Comparison of ENCODE assay signal across 15 cellular contexts in the genomic region with DNA sequence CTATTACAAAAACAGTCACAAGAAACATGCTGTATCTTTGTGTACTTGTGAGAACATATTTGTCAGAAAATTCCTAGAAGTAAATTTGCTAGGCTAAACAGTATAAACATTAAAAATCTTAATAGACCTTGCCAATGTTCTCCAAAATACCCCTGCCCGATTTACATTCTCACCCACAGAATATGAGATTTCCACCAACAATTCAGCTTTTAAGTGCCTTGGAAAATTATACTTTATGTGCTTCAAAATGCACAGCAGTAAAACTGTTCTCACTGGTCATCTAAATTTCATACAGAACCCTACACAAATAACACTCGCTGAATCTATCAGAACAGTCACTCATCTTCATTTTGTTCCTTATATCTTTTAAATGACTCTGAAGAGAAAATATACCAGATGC. TPM values are rescaled to one million over a fixed set of nuclear protein-coding genes. Genes with fewer than 3 reads are reported as not detected.
DNase-seq lines count a peak whose midpoint lies in the region; ATAC-seq, FAIRE-seq and TF ChIP-seq lines count a peak whose summit lies in the region.
"Had no signal": no experiment of that assay in that cellular context is flagged by ENCODE, and none has a peak within 500 bp of the region (broad histone marks: within the 10 kb centered on the region; RNA-seq: fewer than 3 reads in every experiment).

No MANE protein-coding gene starts in this region.

- ATAC-seq in A549 (no peak), T-cell (replicated peaks in 1 of 4) (no peak), GM18909 (IDR thresholded peaks at IDR 0.05; ENCODE audit: poor library complexity, unreplicated experiment) (no peak)
- ATAC-seq in naive thymus-derived CD8-positive, alpha-beta T cell = no peak
- ATAC-seq in activated T-cell treated with anti-CD3 and anti-CD28 coated beads, Interleukin-2, amount 50 U/mL, for 72 hours (replicated peaks in 1 of 2) = no peak

- peak overlapping the region in 6 of 8 donors; percentile 0 to 79 (median 33) for H3K27ac Mint-ChIP-seq in CD8-positive, alpha-beta memory T cell
- H3K27ac Mint-ChIP-seq in T-cell = peak overlapping the region; percentile 48 to 64
- H3K27ac Mint-ChIP-seq in naive thymus-derived CD8-positive, alpha-beta T cell = peak overlapping the region in 9 of 10 donors; percentile 7 to 70 (median 47)
- H3K27ac Mint-ChIP-seq in activated T-cell treated with anti-CD3 and anti-CD28 coated beads, Interleukin-2, amount 50 U/mL, for 72 hours = no peak overlapping the region

- peaks cover 50 to 84% (median 82%) of the 10 kb centered on the region in 3 donors for H3K4me1 Mint-ChIP-seq in CD8-positive, alpha-beta memory T cell
- H3K4me1 Mint-ChIP-seq in T-cell = peaks cover 69 to 81% (median 71%) of the 10 kb centered on the region in 3 donors
- peaks cover 21 to 75% (median 67%) of the 10 kb centered on the region in 4 donors for H3K4me1 Mint-ChIP-seq in naive thymus-derived CD8-positive, alpha-beta T cell
- peaks cover 74% of the 10 kb centered on the region for H3K4me1 Mint-ChIP-seq in activated T-cell treated with anti-CD3 and anti-CD28 coated beads, Interleukin-2, amount 50 U/mL, for 72 hours (ENCODE audit: low read depth)

- no peak for FAIRE-seq in A549 (lab: Jason Lieb, UNC)

- no peaks in the 10 kb centered on the region for H3K9me3 ChIP-seq in A549
- H3K9me3 ChIP-seq in CD8-positive, alpha-beta memory T cell (ENCODE audit: low read length) = no peaks in the 10 kb centered on the region
- H3K9me3 ChIP-seq: HAP-1 had no signal

- no peaks in the 10 kb centered on the region for H3K27me3 ChIP-seq in CD8-positive, alpha-beta memory T cell (ENCODE audit: insufficient read depth, low read length, poor library complexity, severe bottlenecking)

- TF ChIP-seq POLR2A in A549 (IDR thresholded peaks at IDR 0.05; ENCODE audit: low read length) = no peak

- no peaks in the 10 kb centered on the region for H3K9me3 Mint-ChIP-seq in CD8-positive, alpha-beta memory T cell
- no peaks in the 10 kb centered on the region for H3K9me3 Mint-ChIP-seq in T-cell
- no peaks in the 10 kb centered on the region for H3K9me3 Mint-ChIP-seq in naive thymus-derived CD8-positive, alpha-beta T cell
- no peaks in the 10 kb centered on the region for H3K9me3 Mint-ChIP-seq in activated T-cell treated with anti-CD3 and anti-CD28 coated beads, Interleukin-2, amount 50 U/mL, for 72 hours

- no peak overlapping the region for H3K4me3 Mint-ChIP-seq in CD8-positive, alpha-beta memory T cell
- H3K4me3 Mint-ChIP-seq in T-cell = peak overlapping the region in 1 of 3 donors; percentile 16
- H3K4me3 Mint-ChIP-seq in naive thymus-derived CD8-positive, alpha-beta T cell = peak overlapping the region in 2 of 10 donors; percentile 13 to 20
- H3K4me3 Mint-ChIP-seq in activated T-cell treated with anti-CD3 and anti-CD28 coated beads, Interleukin-2, amount 50 U/mL, for 72 hours = no peak overlapping the region

- H3K4me3 ChIP-seq in A549 = no peak overlapping the region
- no peak overlapping the region for H3K4me3 ChIP-seq in CD8-positive, alpha-beta memory T cell (ENCODE audit: low read length)
- H3K4me3 ChIP-seq: BLaER1 treated with 17β-estradiol and CSF1 and Interleukin-3, amounts not matched to agents 10 nM and 100 nM; HAP-1 had no signal

- POLR2A ChIA-PET in A549 (lab: Yijun Ruan, JAX) (no interaction called here), T-cell (lab: Charles Lee) (interaction anchor here (0.7 to 1.8 kb wide), 3 partner anchors 12 to 67 kb away, joined by 3 to 8 read pairs (median 3); a partner anchor contains a TSS)
- POLR2A ChIA-PET in CD8-positive, alpha-beta memory T cell (lab: Charles Lee) = no interaction called here
- POLR2A ChIA-PET in naive thymus-derived CD8-positive, alpha-beta T cell (lab: Charles Lee) = interaction anchor here (0.8 kb wide), 1 partner anchor 79 kb away, joined by 3 read pairs; no protein-coding TSS in a partner anchor

- peaks cover 0 to 3% of the 10 kb centered on the region in 2 donors for H3K27me3 Mint-ChIP-seq in CD8-positive, alpha-beta memory T cell
- no peaks in the 10 kb centered on the region for H3K27me3 Mint-ChIP-seq in T-cell
- H3K27me3 Mint-ChIP-seq in naive thymus-derived CD8-positive, alpha-beta T cell = no peaks in the 10 kb centered on the region
- no peaks in the 10 kb centered on the region for H3K27me3 Mint-ChIP-seq in activated T-cell treated with anti-CD3 and anti-CD28 coated beads, Interleukin-2, amount 50 U/mL, for 72 hours (ENCODE audit: low read depth)

- WGBS in A549 (ENCODE audit: missing lambda C conversion rate) = 71% methylated on average over 2 of the region's 2 CpGs

- TF ChIP-seq RAD21 in A549 (conservative IDR thresholded peaks at IDR 0.05 in 1 of 2, IDR thresholded peaks at IDR 0.05 in 1 of 2) = no peak

- no peak for DNase-seq in A549 (ENCODE audit: low read depth in 1 of 2, low spot score in 1 of 2)
- no peak for DNase-seq in CD8-positive, alpha-beta memory T cell
- DNase-seq in T-cell = no peak
- no peak for DNase-seq in naive thymus-derived CD8-positive, alpha-beta T cell
- no peak for DNase-seq in activated T-cell treated with anti-CD3 and anti-CD28 coated beads, Interleukin-2, amount 50 U/mL, for 72 hours
- no peak for DNase-seq in dermis blood vessel endothelial cell
- no peak for DNase-seq in AML-193 (lab: John Stamatoyannopoulos, UW)
- DNase-seq: DMS153, NCI-H1092 treated with DMSO at 0.1 percent for 48 hours, NCI-H146, NCI-H2029 treated with DMSO at 0.1 percent for 48 hours, NCI-H2171 had no signal

- CTCF ChIA-PET in A549 (lab: Yijun Ruan, JAX) (interaction anchor here (0.7 to 3.0 kb wide), 2 partner anchors 63 to 128 kb away, joined by 3 to 9 read pairs; no protein-coding TSS in a partner anchor), T-cell (lab: Charles Lee) (interaction anchor here (1.0 to 1.9 kb wide), 2 partner anchors 12 to 1232 kb away, joined by 3 to 6 read pairs; no protein-coding TSS in a partner anchor)
- CTCF ChIA-PET in CD8-positive, alpha-beta memory T cell (lab: Charles Lee) = interaction anchor here (1.2 kb wide), 1 partner anchor 63 kb away, joined by 3 read pairs; no protein-coding TSS in a partner anchor

- peak overlapping the region in 1 of 2 experiments; percentile 41; a peak in 2 of 6 replicates for H3K27ac ChIP-seq in A549
- no peak overlapping the region for H3K27ac ChIP-seq in CD8-positive, alpha-beta memory T cell (ENCODE audit: low read depth, low read length)
- H3K27ac ChIP-seq: BLaER1 treated with 17β-estradiol and CSF1 and Interleukin-3, amounts not matched to agents 10 nM and 100 nM had no signal

- TF ChIP-seq EP300 in A549 (IDR thresholded peaks at IDR 0.05) = no peak

- H3K36me3 Mint-ChIP-seq in CD8-positive, alpha-beta memory T cell = peaks cover 0 to 21% (median 0%) of the 10 kb centered on the region in 3 donors
- peaks cover 7% of the 10 kb centered on the region for H3K36me3 Mint-ChIP-seq in T-cell
- peaks cover 0 to 6% (median 4%) of the 10 kb centered on the region in 3 donors for H3K36me3 Mint-ChIP-seq in naive thymus-derived CD8-positive, alpha-beta T cell
- peaks cover 11 to 14% of the 10 kb centered on the region in 2 donors for H3K36me3 Mint-ChIP-seq in activated T-cell treated with anti-CD3 and anti-CD28 coated beads, Interleukin-2, amount 50 U/mL, for 72 hours (ENCODE audit: insufficient read depth in 2 of 2)

- H3K36me3 ChIP-seq in CD8-positive, alpha-beta memory T cell (ENCODE audit: insufficient read depth, low read length) = no peaks in the 10 kb centered on the region
- H3K36me3 ChIP-seq: BLaER1 treated with 17β-estradiol and CSF1 and Interleukin-3, amounts not matched to agents 10 nM and 100 nM; HAP-1 had no signal

- H3K4me1 ChIP-seq in A549 = peaks cover 70% of the 10 kb centered on the region
- peaks cover 31% of the 10 kb centered on the region for H3K4me1 ChIP-seq in CD8-positive, alpha-beta memory T cell (ENCODE audit: insufficient read depth, low read length)

- TF ChIP-seq CTCF in A549 (IDR thresholded peaks at IDR 0.05) = no peak

- H3K4me2 ChIP-seq in A549 = peak overlapping the region; percentile 92; the same call in 2 of the 3 replicates
- H3K4me2 ChIP-seq: BLaER1 treated with 17β-estradiol and CSF1 and Interleukin-3, amounts not matched to agents 10 nM and 100 nM had no signal

TF ChIP-seq in A549, 52 proteins besides CTCF, POLR2A, EP300 and RAD21:
- TF ChIP-seq GATA3 (IDR thresholded peaks at IDR 0.05; ENCODE audit: borderline replicate concordance) = no peak

RNA-seq across cellular contexts. Expression of a gene that starts 5.5 kb away (rescaled TPM):
- polyA plus RNA-seq in A549 (2011; rRNA removed) (47.6 and 50.8 TPM in 2 replicates), A549 (2017; fragmentation: RNase III; extraction: RNeasy Plus Mini Kit Qiagen cat#74134 plus additional on column Dnase treatment) (13.0 to 15.3 TPM (median 14.3 TPM) in 3 replicates)
- polyA plus RNA-seq in A549 (2012; cell fraction: cytosol; rRNA removed) = 9.0 and 10.1 TPM in 2 replicates
- 3.3 and 3.6 TPM in 2 replicates for polyA plus RNA-seq in A549 (2012; cell fraction: nucleus; rRNA removed)
- 23.0 and 23.6 TPM in 2 replicates for polyA minus RNA-seq in A549 (2011; rRNA and poly(A)+ RNA removed)
- 10 to 100 TPM; 36.8 to 37.0 TPM for total RNA-seq in CD8-positive, alpha-beta memory T cell
- 24.6 TPM for polyA plus RNA-seq in CD8-positive, alpha-beta memory T cell
- total RNA-seq in T-cell (10 to 100 TPM; 51.8 to 96.6 (median 58.9) TPM), dermis blood vessel endothelial cell (7.3 and 13.8 TPM in 2 replicates)
- 10 to 100 TPM; 64.7 to 73.0 TPM for total RNA-seq in naive thymus-derived CD8-positive, alpha-beta T cell
- polyA plus RNA-seq in naive thymus-derived CD8-positive, alpha-beta T cell = 10 to 100 TPM; 28.0 to 42.9 (median 39.0) TPM
- 10 to 100 TPM; 40.0 to 47.5 TPM for total RNA-seq in activated T-cell treated with anti-CD3 and anti-CD28 coated beads, Interleukin-2, amount 50 U/mL, for 72 hours

Comparison
In these comparisons a context has a peak if more than half of its experiments do, and no peak if none do; other contexts are left out.
1. POLR2A ChIA-PET loops: an anchor here in T-cell (0.7 to 1.8 kb wide) and naive thymus-derived CD8-positive, alpha-beta T cell (0.8 kb wide); none called in A549 and CD8-positive, alpha-beta memory T cell.